Comparison of ENCODE assay signal across 26 cellular contexts in the genomic region with DNA sequence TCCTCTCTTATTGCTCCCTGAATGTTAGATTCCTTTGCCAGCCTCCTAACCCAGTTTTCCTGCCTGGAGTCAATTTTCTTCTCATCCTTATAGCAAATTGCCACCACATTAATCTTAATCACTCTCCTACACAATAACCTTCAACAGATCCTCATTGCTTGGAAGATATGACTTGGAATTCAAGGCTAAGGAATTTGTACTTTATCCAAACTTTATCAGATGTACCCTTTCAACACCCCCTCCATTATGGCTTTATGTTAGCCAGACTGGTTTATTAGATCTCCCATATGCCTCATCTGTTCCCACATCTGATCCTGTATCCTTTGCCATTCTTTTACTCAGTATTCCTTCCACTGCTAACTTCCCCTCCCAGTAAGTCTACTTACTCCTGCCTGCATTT. TPM values are rescaled to one million over a fixed set of nuclear protein-coding genes. Genes with fewer than 3 reads are reported as not detected.
"Had no signal": no experiment of that assay in that cellular context is flagged by ENCODE, and none has a peak within 500 bp of the region (broad histone marks: within the 10 kb centered on the region; RNA-seq: fewer than 3 reads in every experiment).

No MANE protein-coding gene starts in this region.

- ATAC-seq: activated CD8-positive, alpha-beta T cell treated with anti-CD3 and anti-CD28 coated beads for 36 hours; activated naive CD8-positive, alpha-beta T cell treated with anti-CD3 and anti-CD28 coated beads, Interleukin-2, amount 50 U/mL, for 24 hours; effector memory CD8-positive, alpha-beta T cell; gastroesophageal sphincter; heart right ventricle had no signal

- H3K9me3 ChIP-seq: adrenal gland, ascending aorta, breast epithelium, esophagus muscularis mucosa, gastroesophageal sphincter, heart right ventricle had no signal

- H3K27ac ChIP-seq: adrenal gland, ascending aorta, breast epithelium, esophagus muscularis mucosa, gastroesophageal sphincter, heart right ventricle had no signal

- DNase-seq: activated CD4-positive, alpha-beta T cell treated with anti-CD3 and anti-CD28 coated beads for 1 hour; activated CD4-positive, alpha-beta T cell treated with anti-CD3 and anti-CD28 coated beads for 4 hours; activated CD4-positive, alpha-beta T cell treated with anti-CD3 and anti-CD28 coated beads, Interleukin-2, amount 50 U/mL, for 1 hour; activated CD4-positive, alpha-beta T cell treated with anti-CD3 and anti-CD28 coated beads, Interleukin-2, amount 50 U/mL, for 48 hours; activated CD8-positive, alpha-beta memory T cell treated with anti-CD3 and anti-CD28 coated beads for 24 hours; activated CD8-positive, alpha-beta T cell treated with anti-CD3 and anti-CD28 coated beads for 36 hours; activated effector memory CD4-positive, alpha-beta T cell treated with anti-CD3 and anti-CD28 coated beads, Interleukin-2, amount 50 U/mL, for 16 hours; activated naive CD4-positive, alpha-beta T cell treated with anti-CD3 and anti-CD28 coated beads for 36 hours; activated naive CD8-positive, alpha-beta T cell treated with anti-CD3 and anti-CD28 coated beads for 36 hours; activated naive CD8-positive, alpha-beta T cell treated with anti-CD3 and anti-CD28 coated beads, Interleukin-2, amount 50 U/mL, for 24 hours; activated T-cell treated with anti-CD3 and anti-CD28 coated beads, Interleukin-2, amount 50 U/mL, for 48 hours; adrenal gland; cortex of kidney; dermis blood vessel endothelial cell; effector CD4-positive, alpha-beta T cell; effector memory CD8-positive, alpha-beta T cell; erythroblast; foreskin melanocyte; heart right ventricle; T-helper 2 cell had no signal

- H3K4me3 ChIP-seq: adrenal gland, ascending aorta, breast epithelium, esophagus muscularis mucosa, gastroesophageal sphincter, heart right ventricle had no signal

- FAIRE-seq: colon had no signal

- H3K4me1 ChIP-seq: breast epithelium had no signal

- H3K27me3 ChIP-seq: adrenal gland, ascending aorta, breast epithelium, esophagus muscularis mucosa, gastroesophageal sphincter, heart right ventricle had no signal

- H3K36me3 ChIP-seq: adrenal gland, ascending aorta, breast epithelium, esophagus muscularis mucosa, gastroesophageal sphincter, heart right ventricle had no signal

RNA-seq across cellular contexts. Expression of a gene that starts 3.9 kb away (rescaled TPM):
- total RNA-seq: activated naive CD4-positive, alpha-beta T cell treated with anti-CD3 and anti-CD28 coated beads for 36 hours; activated T-helper 1 cell treated with anti-CD3 and anti-CD28 coated beads, Interleukin-12 subunit alpha, Interleukin-12 subunit beta, Interleukin-2, Interleukin-4 antibody, amounts not matched to agents 30 ng/mL and 10 ng/mL and 1 ng/mL, durations not matched to agents 14 hours and 24 hours and 36 hours had no signal
